24 cellular contexts compared by ENCODE assay signal in the genomic region with DNA sequence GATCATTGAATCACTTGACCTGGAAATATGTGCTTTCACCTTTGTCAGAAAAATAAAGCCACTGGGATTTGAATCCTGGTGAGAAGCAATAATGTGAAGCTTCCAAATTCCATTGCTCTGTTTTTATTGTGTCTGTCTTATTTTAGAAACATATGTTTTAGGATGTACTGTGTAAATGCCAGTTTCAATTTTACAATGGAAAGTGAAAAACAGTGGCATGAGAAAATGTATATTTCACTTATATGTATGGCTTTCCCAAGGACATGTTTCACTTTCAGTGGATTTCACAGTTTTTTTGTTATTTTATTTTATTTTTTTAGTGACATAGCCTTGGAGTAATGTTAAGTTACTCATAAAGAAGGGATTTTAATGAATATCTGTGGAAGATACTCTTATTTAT.
"Had no signal": no experiment of that assay in that cellular context is flagged by ENCODE, and none has a peak within 500 bp of the region (broad histone marks: within the 10 kb centered on the region; RNA-seq: fewer than 3 reads in every experiment).

No MANE protein-coding gene starts in this region.

- ATAC-seq: natural killer cell; right cardiac atrium; stimulated activated memory B cell treated with anti-CD40 and anti-IgM and Interleukin-4, amounts not matched to agents 10 μg/mL and 1 μg/mL and 100 μg/mL, for 72 hours; T-helper 17 cell had no signal

- H3K27ac ChIP-seq: colonic mucosa, esophagus muscularis mucosa, left ventricle myocardium inferior, neutrophil, parathyroid adenoma, stomach, suprapubic skin, tibial nerve had no signal

- H3K4me3 ChIP-seq: colonic mucosa, esophagus muscularis mucosa, left ventricle myocardium inferior, stomach, suprapubic skin, tibial nerve had no signal

- H3K9me3 ChIP-seq: colonic mucosa, esophagus muscularis mucosa, left ventricle myocardium inferior, neutrophil, stomach, suprapubic skin, tibial nerve had no signal

- H3K36me3 ChIP-seq: colonic mucosa, esophagus muscularis mucosa, left ventricle myocardium inferior, neutrophil, stomach, suprapubic skin, tibial nerve had no signal

- H3K27me3 ChIP-seq: colonic mucosa, esophagus muscularis mucosa, neutrophil, stomach, suprapubic skin, tibial nerve had no signal

- H3K4me1 ChIP-seq: colonic mucosa, esophagus muscularis mucosa, left ventricle myocardium inferior, parathyroid adenoma, stomach, suprapubic skin, tibial nerve had no signal

- DNase-seq: activated CD4-positive, alpha-beta memory T cell treated with anti-CD3 and anti-CD28 coated beads for 36 hours; activated CD4-positive, alpha-beta T cell treated with anti-CD3 and anti-CD28 coated beads for 48 hours; activated CD4-positive, CD25-positive, alpha-beta regulatory T cell; activated naive CD4-positive, alpha-beta T cell treated with anti-CD3 and anti-CD28 coated beads for 36 hours; activated naive CD8-positive, alpha-beta T cell treated with anti-CD3 and anti-CD28 coated beads, Interleukin-2, amount 10 ng/mL, durations not matched to agents 7 days and 5 days; activated T-cell treated with anti-CD3 and anti-CD28 coated beads, Interleukin-2, amount 50 U/mL, for 48 hours; central memory CD4-positive, alpha-beta T cell; colonic mucosa; glutamatergic neuron; hippocampal formation; left ventricle myocardium inferior; natural killer cell; right cardiac atrium; small intestine; stimulated activated CD4-positive, alpha-beta T cell treated with anti-CD3 and anti-CD28 coated beads, Interleukin-15, amount 100 ng/mL, for 24 hours; stomach; T-helper 17 cell had no signal

- FAIRE-seq: frontal cortex, small intestine had no signal

- H3K79me2 ChIP-seq: parathyroid adenoma had no signal

- H2AFZ ChIP-seq: parathyroid adenoma had no signal
